Comparison of ENCODE assay signal across 21 cellular contexts in the genomic region with DNA sequence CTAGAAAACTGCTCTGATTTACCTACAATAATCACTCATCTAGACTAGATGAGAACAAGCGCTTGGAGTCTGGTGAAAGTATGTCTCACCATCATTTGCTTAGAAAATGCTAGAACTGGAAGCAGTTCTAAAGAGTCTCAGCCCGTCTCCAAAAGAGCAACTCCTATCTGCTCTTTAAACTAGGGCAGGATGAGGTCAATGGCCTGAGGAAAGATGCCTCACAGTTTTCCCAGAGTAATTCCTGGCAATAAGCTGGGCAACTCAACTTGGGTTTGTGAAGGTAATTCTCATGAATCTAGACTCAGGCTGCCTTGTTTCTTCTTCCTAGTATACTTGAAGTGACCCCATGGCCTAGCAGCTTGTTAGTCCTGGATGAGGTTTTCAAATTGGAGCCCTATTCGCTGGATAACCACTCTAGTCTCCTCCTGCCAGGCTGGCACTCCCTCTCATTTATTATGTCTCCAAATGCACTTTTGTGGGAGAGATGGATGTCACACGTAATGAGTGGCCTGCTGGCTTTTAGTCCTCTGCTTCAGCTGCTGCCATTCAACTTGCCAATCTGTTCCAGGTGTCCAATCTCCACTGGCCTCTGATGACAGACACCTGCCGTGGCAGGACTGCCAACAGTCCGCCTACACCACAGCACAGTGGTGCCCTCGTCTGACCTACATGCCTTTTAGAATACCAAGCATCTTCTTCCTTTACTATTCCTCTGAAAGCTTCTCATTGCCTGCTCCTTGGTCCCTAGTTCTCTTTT.
DNase-seq lines count a peak whose midpoint lies in the region; ATAC-seq, FAIRE-seq and TF ChIP-seq lines count a peak whose summit lies in the region.
"Had no signal": no experiment of that assay in that cellular context is flagged by ENCODE, and none has a peak within 500 bp of the region (broad histone marks: within the 10 kb centered on the region; RNA-seq: fewer than 3 reads in every experiment).

No MANE protein-coding gene starts in this region.

- no peak for TF ChIP-seq EP300 in upper lobe of left lung (IDR thresholded peaks at IDR 0.05)

- ATAC-seq in mucosa of descending colon, result peak; percentile 41
- ATAC-seq in GM21717 (IDR thresholded peaks at IDR 0.05; ENCODE audit: unreplicated experiment), result no peak
- no peak for ATAC-seq in upper lobe of left lung (ENCODE audit: low FRiP score in 2 of 2)

- WGBS in upper lobe of left lung, 2 donors, result 79 to 91% methylated on average over 7 of the region's 7 CpGs

- DNase-seq in COR-L47 (lab: John Stamatoyannopoulos, UW), result peak; percentile 59
- DNase-seq in NCI-H2081 (lab: John Stamatoyannopoulos, UW), result peak; percentile 50 to 84
- DNase-seq in mucosa of descending colon, result peak in 1 of 3 donors; percentile 15
- DNase-seq in GM19240 (ENCODE audit: insufficient read length, low spot score), result no peak
- no peak for DNase-seq in urothelium cell line (ENCODE audit: low spot score)
- no peak for DNase-seq in upper lobe of left lung
- DNase-seq: activated CD4-positive, alpha-beta T cell treated with anti-CD3 and anti-CD28 coated beads for 48 hours; activated CD8-positive, alpha-beta memory T cell treated with anti-CD3 and anti-CD28 coated beads, Interleukin-2, amount 50 U/mL, for 4 hours; activated gamma-delta T cell treated with Interleukin-2 at 50 U/mL for 16 hours; CD4-positive, CD25-positive, alpha-beta regulatory T cell; DMS79 treated with DMSO at 0.1 percent for 48 hours; IMR-90; islet precursor cell; NCI-H2171 treated with DMSO at 0.1 percent for 48 hours; NK-92 treated with Interleukin-12 subunit alpha and Interleukin-12 subunit beta, amount 100 ng/mL, for 24 hours; right cardiac atrium; uterus had no signal

- H3K36me3 ChIP-seq in mucosa of descending colon (ENCODE audit: low read depth) (no peaks in the 10 kb centered on the region), upper lobe of left lung (peaks cover 0 to 6% (median under 1%) of the 10 kb centered on the region in 4 donors)
- H3K36me3 ChIP-seq: uterus had no signal

- intact Hi-C loops in mucosa of descending colon (cut with DNase I, micrococcal nuclease), result no loop called here

- no peak for FAIRE-seq in urothelium cell line (lab: Jason Lieb, UNC)
- FAIRE-seq: GM18507 had no signal

- peaks cover 15% of the 10 kb centered on the region for H3K4me1 ChIP-seq in mucosa of descending colon (ENCODE audit: low read depth)
- peaks cover 2 to 16% (median 7%) of the 10 kb centered on the region in 4 donors for H3K4me1 ChIP-seq in upper lobe of left lung
- H3K4me1 ChIP-seq: uterus had no signal

- H3K27me3 ChIP-seq in upper lobe of left lung, result no peaks in the 10 kb centered on the region
- H3K27me3 ChIP-seq: hepatocyte, uterus had no signal

- TF ChIP-seq CTCF in mucosa of descending colon (IDR thresholded peaks at IDR 0.05) (no peak), upper lobe of left lung (IDR thresholded peaks at IDR 0.05) (no peak)

- peak overlapping the region; percentile 50 for H3K27ac ChIP-seq in angular gyrus (ENCODE audit: low read depth, low read length)
- H3K27ac ChIP-seq in upper lobe of left lung, result no peak overlapping the region
- H3K27ac ChIP-seq: hepatocyte, uterus had no signal

- no peaks in the 10 kb centered on the region for H3K9me3 ChIP-seq in mucosa of descending colon
- no peaks in the 10 kb centered on the region for H3K9me3 ChIP-seq in upper lobe of left lung
- H3K9me3 ChIP-seq: uterus had no signal

- no peak for TF ChIP-seq POLR2A in upper lobe of left lung (IDR thresholded peaks at IDR 0.05)

- H3K4me3 ChIP-seq in mucosa of descending colon (no peak overlapping the region), upper lobe of left lung (no peak overlapping the region)
- H3K4me3 ChIP-seq: hepatocyte, uterus had no signal

Comparison
In these comparisons a context has a peak if more than half of its experiments do, and no peak if none do; other contexts are left out.
1. DNase-seq: peak in COR-L47 (single experiment) and NCI-H2081 (2 of 2); none in GM19240 (single experiment), urothelium cell line (single experiment) and upper lobe of left lung (0 of 2).